Comparison of ENCODE assay signal across 21 cellular contexts in the genomic region with DNA sequence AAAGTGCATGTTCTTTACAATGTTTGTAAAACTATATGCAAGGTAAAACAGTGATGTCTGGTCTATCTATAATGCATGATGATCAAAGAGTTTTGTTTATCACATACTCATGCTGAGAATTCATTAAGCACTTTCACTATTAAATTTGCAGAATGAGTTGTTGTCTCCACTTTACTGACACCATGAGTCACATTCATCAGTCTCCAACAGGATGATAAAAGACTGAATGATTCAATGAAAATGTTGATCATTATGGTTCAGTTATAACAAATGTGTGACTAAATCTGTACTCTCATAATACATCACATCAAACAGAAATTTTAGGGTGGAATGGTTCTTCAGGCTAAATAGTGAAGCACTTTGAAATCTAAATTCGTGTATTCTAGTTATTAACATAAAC.
DNase-seq lines count a peak whose midpoint lies in the region; ATAC-seq, FAIRE-seq and TF ChIP-seq lines count a peak whose summit lies in the region.
"Had no signal": no experiment of that assay in that cellular context is flagged by ENCODE, and none has a peak within 500 bp of the region (broad histone marks: within the 10 kb centered on the region; RNA-seq: fewer than 3 reads in every experiment).

No MANE protein-coding gene starts in this region.

- POLR2A ChIA-PET in SK-N-SH (lab: Yijun Ruan, JAX), result no interaction called here

- no peak for TF ChIP-seq RAD21 in SK-N-SH (IDR thresholded peaks at IDR 0.05; ENCODE audit: low read length)

- TF ChIP-seq EP300 in SK-N-SH (IDR thresholded peaks at IDR 0.05; ENCODE audit: borderline replicate concordance in 1 of 2, low read depth in 1 of 2, low read length in 1 of 2), result no peak

- CTCF ChIA-PET in SK-N-SH (lab: Yijun Ruan, JAX), result no interaction called here

- H3K9ac ChIP-seq in SK-N-SH (no peak overlapping the region), astrocyte (ENCODE audit: low read length) (no peak overlapping the region)
- H3K9ac ChIP-seq: KMS-11 had no signal

- H3K27me3 ChIP-seq in SK-N-SH (ENCODE audit: insufficient read depth), result no peaks in the 10 kb centered on the region
- H3K27me3 ChIP-seq in astrocyte (ENCODE audit: insufficient read depth, low read length), result no peaks in the 10 kb centered on the region

- peaks cover 4% of the 10 kb centered on the region for H3F3A ChIP-seq in SK-N-SH (replicated peaks; ENCODE audit: insufficient read depth)

- peak; percentile 26 for FAIRE-seq in astrocyte (lab: Jason Lieb, UNC)
- FAIRE-seq: D721Med, H1 had no signal

- H3K9me2 ChIP-seq in SK-N-SH, result no peaks in the 10 kb centered on the region

- H3K36me3 Mint-ChIP-seq in astrocyte (ENCODE audit: low read depth, unreplicated experiment), result no peaks in the 10 kb centered on the region
- no peaks in the 10 kb centered on the region for H3K36me3 Mint-ChIP-seq in activated T-cell treated with anti-CD3 and anti-CD28 coated beads, Interleukin-2, amount 50 U/mL, for 24 hours (ENCODE audit: low read depth)

- no peak overlapping the region for H3K27ac Mint-ChIP-seq in astrocyte (ENCODE audit: unreplicated experiment)
- H3K27ac Mint-ChIP-seq in activated T-cell treated with anti-CD3 and anti-CD28 coated beads, Interleukin-2, amount 50 U/mL, for 24 hours, result no peak overlapping the region

- H3K27ac ChIP-seq in SK-N-SH (ENCODE audit: low read depth in 2 of 2, low read length in 1 of 2), result no peak overlapping the region
- no peak overlapping the region for H3K27ac ChIP-seq in astrocyte (ENCODE audit: low read depth, low read length)
- H3K27ac ChIP-seq: 22Rv1, C4-2B, KMS-11, PC-9, SJCRH30 had no signal

- H3K9me3 Mint-ChIP-seq in astrocyte (ENCODE audit: unreplicated experiment), result no peaks in the 10 kb centered on the region
- peaks cover 9% of the 10 kb centered on the region for H3K9me3 Mint-ChIP-seq in activated T-cell treated with anti-CD3 and anti-CD28 coated beads, Interleukin-2, amount 50 U/mL, for 24 hours

- H3K9me3 ChIP-seq in SK-N-SH (no peaks in the 10 kb centered on the region), astrocyte (ENCODE audit: insufficient read depth, low read depth, low read length) (no peaks in the 10 kb centered on the region)
- H3K9me3 ChIP-seq: SJCRH30 had no signal

- H3K27me3 Mint-ChIP-seq in astrocyte (ENCODE audit: low read depth, unreplicated experiment), result no peaks in the 10 kb centered on the region
- no peaks in the 10 kb centered on the region for H3K27me3 Mint-ChIP-seq in activated T-cell treated with anti-CD3 and anti-CD28 coated beads, Interleukin-2, amount 50 U/mL, for 24 hours

- no peak for ATAC-seq in SK-N-SH treated with all-trans-retinoic acid at 6 μM for 48 hours
- no peak for ATAC-seq in GM18909 (IDR thresholded peaks at IDR 0.05; ENCODE audit: poor library complexity, unreplicated experiment)
- no peak for ATAC-seq in GM21367 (IDR thresholded peaks at IDR 0.05; ENCODE audit: unreplicated experiment)

- H4K20me1 ChIP-seq in SK-N-SH (ENCODE audit: insufficient read depth) (no peaks in the 10 kb centered on the region), astrocyte (ENCODE audit: insufficient read depth, low read length) (no peaks in the 10 kb centered on the region)

- H3K4me2 ChIP-seq in SK-N-SH (no peak overlapping the region), astrocyte (ENCODE audit: low read length) (no peak overlapping the region)
- H3K4me2 ChIP-seq: KMS-11, PC-9 had no signal

- H3K4me3 ChIP-seq in SK-N-SH (ENCODE audit: low read depth in 2 of 2, low read length in 1 of 2), result no peak overlapping the region
- H3K4me3 ChIP-seq in astrocyte (ENCODE audit: insufficient read depth, low read depth, low read length), result no peak overlapping the region
- H3K4me3 ChIP-seq: PC-9, SJCRH30 had no signal

- DNase-seq in SK-N-SH, result no peak
- peak; percentile 10 for DNase-seq in astrocyte (ENCODE audit: low read depth)
- peak; percentile 12 for DNase-seq in foreskin melanocyte
- no peak for DNase-seq in activated T-cell treated with anti-CD3 and anti-CD28 coated beads, Interleukin-2, amount 50 U/mL, for 1 hour
- no peak for DNase-seq in activated T-cell treated with anti-CD3 and anti-CD28 coated beads, Interleukin-2, amount 50 U/mL, for 24 hours
- DNase-seq: AML-193, NCI-H1417, NCI-H187 treated with DMSO at 0.1 percent for 48 hours, NCI-H226, NCI-H524 treated with DMSO at 0.1 percent for 48 hours, PC-9, SJCRH30, SW 1271 had no signal

- peak overlapping the region; percentile 33 for H2AFZ ChIP-seq in SK-N-SH (ENCODE audit: low read depth)
- H2AFZ ChIP-seq in astrocyte (ENCODE audit: low read depth, low read length), result no peak overlapping the region
- H2AFZ ChIP-seq: PC-9 had no signal

- H3K36me3 ChIP-seq in SK-N-SH (replicated peaks in 1 of 2; ENCODE audit: control insufficient read depth in 1 of 2, insufficient read depth in 2 of 2, low read length in 1 of 2), result no peaks in the 10 kb centered on the region
- H3K36me3 ChIP-seq in astrocyte (ENCODE audit: insufficient read depth, low read length), result no peaks in the 10 kb centered on the region
- H3K36me3 ChIP-seq: SJCRH30 had no signal

- no peak for TF ChIP-seq CTCF in SK-N-SH (IDR thresholded peaks at IDR 0.05)
- TF ChIP-seq CTCF in astrocyte (IDR thresholded peaks at IDR 0.05; ENCODE audit: insufficient read depth, low read depth, low read length), result no peak

- no peaks in the 10 kb centered on the region for H3K79me2 ChIP-seq in SK-N-SH (ENCODE audit: insufficient read depth)
- no peaks in the 10 kb centered on the region for H3K79me2 ChIP-seq in astrocyte (ENCODE audit: insufficient read depth, low read length)

- WGBS in SK-N-SH (ENCODE audit: low lambda C conversion rate), result 49% methylated on average over 1 of the region's 1 CpG

- H3K4me1 ChIP-seq in SK-N-SH (ENCODE audit: control insufficient read depth in 1 of 2, insufficient read depth in 2 of 2, low read depth in 1 of 2, low read length in 1 of 2) (peaks cover 0 to 7% of the 10 kb centered on the region in 2 experiments; a peak in 1 of 4 replicates), astrocyte (ENCODE audit: insufficient read depth, low read length) (no peaks in the 10 kb centered on the region)
- H3K4me1 ChIP-seq: SJCRH30 had no signal

- H3K4me1 Mint-ChIP-seq in astrocyte (ENCODE audit: low read depth, unreplicated experiment), result no peaks in the 10 kb centered on the region
- H3K4me1 Mint-ChIP-seq in activated T-cell treated with anti-CD3 and anti-CD28 coated beads, Interleukin-2, amount 50 U/mL, for 24 hours (ENCODE audit: low read depth), result no peaks in the 10 kb centered on the region

- H3K4me3 Mint-ChIP-seq in astrocyte (ENCODE audit: unreplicated experiment), result no peak overlapping the region
- no peak overlapping the region for H3K4me3 Mint-ChIP-seq in activated T-cell treated with anti-CD3 and anti-CD28 coated beads, Interleukin-2, amount 50 U/mL, for 24 hours

TF ChIP-seq in SK-N-SH, 30 proteins besides CTCF, POLR2A, EP300 and RAD21:
- TF ChIP-seq, protein P1, sequence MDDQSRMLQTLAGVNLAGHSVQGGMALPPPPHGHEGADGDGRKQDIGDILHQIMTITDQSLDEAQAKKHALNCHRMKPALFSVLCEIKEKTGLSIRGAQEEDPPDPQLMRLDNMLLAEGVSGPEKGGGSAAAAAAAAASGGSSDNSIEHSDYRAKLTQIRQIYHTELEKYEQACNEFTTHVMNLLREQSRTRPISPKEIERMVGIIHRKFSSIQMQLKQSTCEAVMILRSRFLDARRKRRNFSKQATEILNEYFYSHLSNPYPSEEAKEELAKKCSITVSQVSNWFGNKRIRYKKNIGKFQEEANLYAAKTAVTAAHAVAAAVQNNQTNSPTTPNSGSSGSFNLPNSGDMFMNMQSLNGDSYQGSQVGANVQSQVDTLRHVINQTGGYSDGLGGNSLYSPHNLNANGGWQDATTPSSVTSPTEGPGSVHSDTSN (IDR thresholded peaks at IDR 0.05), result 0 out of 2 replicates have a peak, but pooled peaks have one; percentile 13
- TF ChIP-seq, protein P2, sequence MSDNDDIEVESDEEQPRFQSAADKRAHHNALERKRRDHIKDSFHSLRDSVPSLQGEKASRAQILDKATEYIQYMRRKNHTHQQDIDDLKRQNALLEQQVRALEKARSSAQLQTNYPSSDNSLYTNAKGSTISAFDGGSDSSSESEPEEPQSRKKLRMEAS (IDR thresholded peaks at IDR 0.05; ENCODE audit: low read depth), result no peak

TF ChIP-seq in SK-N-SH treated with all-trans-retinoic acid at 6 μM for 48 hours, 23 proteins besides CTCF, POLR2A, EP300 and RAD21 (continues in another document):
- TF ChIP-seq, protein P3, sequence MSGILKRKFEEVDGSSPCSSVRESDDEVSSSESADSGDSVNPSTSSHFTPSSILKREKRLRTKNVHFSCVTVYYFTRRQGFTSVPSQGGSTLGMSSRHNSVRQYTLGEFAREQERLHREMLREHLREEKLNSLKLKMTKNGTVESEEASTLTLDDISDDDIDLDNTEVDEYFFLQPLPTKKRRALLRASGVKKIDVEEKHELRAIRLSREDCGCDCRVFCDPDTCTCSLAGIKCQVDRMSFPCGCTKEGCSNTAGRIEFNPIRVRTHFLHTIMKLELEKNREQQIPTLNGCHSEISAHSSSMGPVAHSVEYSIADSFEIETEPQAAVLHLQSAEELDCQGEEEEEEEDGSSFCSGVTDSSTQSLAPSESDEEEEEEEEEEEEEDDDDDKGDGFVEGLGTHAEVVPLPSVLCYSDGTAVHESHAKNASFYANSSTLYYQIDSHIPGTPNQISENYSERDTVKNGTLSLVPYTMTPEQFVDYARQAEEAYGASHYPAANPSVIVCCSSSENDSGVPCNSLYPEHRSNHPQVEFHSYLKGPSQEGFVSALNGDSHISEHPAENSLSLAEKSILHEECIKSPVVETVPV (CRISPR knock-in tag; IDR thresholded peaks at IDR 0.05), result no peak
- no peak for TF ChIP-seq ZFP30 (CRISPR knock-in tag; IDR thresholded peaks at IDR 0.05)
- no peak for TF ChIP-seq ZFP3 (CRISPR knock-in tag; IDR thresholded peaks at IDR 0.05)
- no peak for TF ChIP-seq ZC3H10 (CRISPR knock-in tag; IDR thresholded peaks at IDR 0.05)
- TF ChIP-seq, protein P4, sequence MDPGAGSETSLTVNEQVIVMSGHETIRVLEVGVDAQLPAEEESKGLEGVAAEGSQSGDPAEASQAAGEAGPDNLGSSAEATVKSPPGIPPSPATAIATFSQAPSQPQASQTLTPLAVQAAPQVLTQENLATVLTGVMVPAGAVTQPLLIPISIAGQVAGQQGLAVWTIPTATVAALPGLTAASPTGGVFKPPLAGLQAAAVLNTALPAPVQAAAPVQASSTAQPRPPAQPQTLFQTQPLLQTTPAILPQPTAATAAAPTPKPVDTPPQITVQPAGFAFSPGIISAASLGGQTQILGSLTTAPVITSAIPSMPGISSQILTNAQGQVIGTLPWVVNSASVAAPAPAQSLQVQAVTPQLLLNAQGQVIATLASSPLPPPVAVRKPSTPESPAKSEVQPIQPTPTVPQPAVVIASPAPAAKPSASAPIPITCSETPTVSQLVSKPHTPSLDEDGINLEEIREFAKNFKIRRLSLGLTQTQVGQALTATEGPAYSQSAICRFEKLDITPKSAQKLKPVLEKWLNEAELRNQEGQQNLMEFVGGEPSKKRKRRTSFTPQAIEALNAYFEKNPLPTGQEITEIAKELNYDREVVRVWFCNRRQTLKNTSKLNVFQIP (CRISPR knock-in tag; IDR thresholded peaks at IDR 0.05; ENCODE audit: borderline replicate concordance, low read depth), result no peak

Comparison
In these comparisons a context has a peak if more than half of its experiments do, and no peak if none do; other contexts are left out.
1. DNase-seq: peak in astrocyte (single experiment) and foreskin melanocyte (single experiment); none in SK-N-SH (single experiment), activated T-cell treated with anti-CD3 and anti-CD28 coated beads, Interleukin-2, amount 50 U/mL, for 1 hour (single experiment) and activated T-cell treated with anti-CD3 and anti-CD28 coated beads, Interleukin-2, amount 50 U/mL, for 24 hours (single experiment).